Comparison of ENCODE assay signal across 24 cellular contexts in genomic region chr9:92019658-92020057, GRCh38.
DNase-seq lines count a peak whose midpoint lies in the region; ATAC-seq, FAIRE-seq and TF ChIP-seq lines count a peak whose summit lies in the region.
"Had no signal": no experiment of that assay in that cellular context is flagged by ENCODE, and none has a peak within 500 bp of the region (broad histone marks: within the 10 kb centered on the region; RNA-seq: fewer than 3 reads in every experiment).

No MANE protein-coding gene starts in this region.

- CTCF ChIA-PET in A549 (lab: Yijun Ruan, JAX), result interaction anchor here (1.9 kb wide), 1 partner anchor 66 kb away, joined by 5 read pairs; no protein-coding TSS in a partner anchor
- CTCF ChIA-PET in H1 (lab: Charles Lee; ENCODE audit: partially characterized antibody), result interaction anchor here (1.0 to 1.4 kb wide), 4 partner anchors 67 to 248 kb away, joined by 3 to 4 read pairs (median 3); no protein-coding TSS in a partner anchor
- CTCF ChIA-PET in PC-3 (lab: Charles Lee), result no interaction called here

- H3K27ac Mint-ChIP-seq in GM23338, result no peak overlapping the region
- peak overlapping the region; percentile 50 for H3K27ac Mint-ChIP-seq in neural progenitor cell
- H3K27ac Mint-ChIP-seq: B cell; CD4-positive, CD25-positive, alpha-beta regulatory T cell; CD8-positive, alpha-beta T cell; HFFc6 had no signal

- FAIRE-seq in A549 (lab: Jason Lieb, UNC) (no peak), H1 (lab: Jason Lieb, UNC) (no peak)
- FAIRE-seq: GM12878, GM19239, H54 had no signal

- TF ChIP-seq RAD21 in A549 (conservative IDR thresholded peaks at IDR 0.05 in 1 of 2, IDR thresholded peaks at IDR 0.05 in 1 of 2) (no peak), H1 (IDR thresholded peaks at IDR 0.05 in 1 of 2, conservative IDR thresholded peaks at IDR 0.05 in 1 of 2; ENCODE audit: low read depth in 2 of 2, low read length in 2 of 2) (no peak)

- TF ChIP-seq EP300 in A549 (IDR thresholded peaks at IDR 0.05) (no peak), H1 (IDR thresholded peaks at IDR 0.05; ENCODE audit: borderline replicate concordance in 1 of 2, low read depth in 2 of 2, low read length in 2 of 2) (no peak)

- H3K4me3 Mint-ChIP-seq in GM23338 (no peak overlapping the region), neural progenitor cell (no peak overlapping the region)
- H3K4me3 Mint-ChIP-seq: B cell; CD4-positive, CD25-positive, alpha-beta regulatory T cell; CD8-positive, alpha-beta T cell; HFFc6 had no signal

- no peaks in the 10 kb centered on the region for H3K23me2 ChIP-seq in H1 (ENCODE audit: low read depth, low read length)

- H3K9me2 ChIP-seq in GM23338 (ENCODE audit: insufficient read depth) (no peaks in the 10 kb centered on the region), PC-3 (replicated peaks; ENCODE audit: low read length) (no peaks in the 10 kb centered on the region)

- H4K5ac ChIP-seq in H1 (ENCODE audit: insufficient read length, low read depth, low read length) (no peak overlapping the region), mesendoderm (ENCODE audit: low read length) (no peak overlapping the region)

- TF ChIP-seq CTCF in A549 (IDR thresholded peaks at IDR 0.05), result no peak
- TF ChIP-seq CTCF in GM23338 (conservative IDR thresholded peaks at IDR 0.05; ENCODE audit: low read depth in 2 of 2), result no peak
- TF ChIP-seq CTCF in H1 (IDR thresholded peaks at IDR 0.05; ENCODE audit: control extremely low read depth in 1 of 3, insufficient read depth in 1 of 3, low read depth in 1 of 3, low read length in 3 of 3), result no peak
- no peak for TF ChIP-seq CTCF in neural progenitor cell (IDR thresholded peaks at IDR 0.05)
- no peak for TF ChIP-seq CTCF in body of pancreas (IDR thresholded peaks at IDR 0.05)
- no peak for TF ChIP-seq CTCF in PC-3 (conservative IDR thresholded peaks at IDR 0.05; ENCODE audit: low read depth, low read length)

- peak overlapping the region; percentile 32; the same call in 1 of the 2 replicates for H2AFZ ChIP-seq in GM23338
- H2AFZ ChIP-seq in H1 (ENCODE audit: low read length), result peak overlapping the region; percentile 30
- H2AFZ ChIP-seq in neural progenitor cell (replicated peaks), result peak overlapping the region; percentile 89
- H2AFZ ChIP-seq in PC-3 (ENCODE audit: low read length), result no peak overlapping the region
- H2AFZ ChIP-seq: GM23248 had no signal

- H3K23ac ChIP-seq in H1 (ENCODE audit: insufficient read length), result no peak overlapping the region
- no peak overlapping the region for H3K23ac ChIP-seq in mesendoderm (ENCODE audit: low read length)

- H4K8ac ChIP-seq in H1 (ENCODE audit: extremely low read depth, insufficient read depth, low read length) (no peak overlapping the region), mesendoderm (ENCODE audit: low read depth, low read length) (no peak overlapping the region)

- H3K4me1 ChIP-seq in A549 (no peaks in the 10 kb centered on the region), GM23338 (ENCODE audit: insufficient read depth) (no peaks in the 10 kb centered on the region), H1 (replicated peaks in 1 of 4; ENCODE audit: control insufficient read depth in 3 of 4, insufficient read depth in 4 of 4, low read length in 3 of 4) (no peaks in the 10 kb centered on the region), neural progenitor cell (no peaks in the 10 kb centered on the region), body of pancreas (no peaks in the 10 kb centered on the region), mesendoderm (ENCODE audit: control insufficient read depth, low read depth, low read length) (no peaks in the 10 kb centered on the region), PC-3 (ENCODE audit: insufficient read depth, low read length) (no peaks in the 10 kb centered on the region)
- H3K4me1 ChIP-seq: BLaER1, Caco-2, HAP-1 had no signal

- WGBS in A549 (ENCODE audit: missing lambda C conversion rate), result 34% methylated on average over 5 of the region's 5 CpGs
- 73% methylated on average over 5 of the region's 5 CpGs; no CpG with 5 or more reads in 1 of the 2 experiments for WGBS in H1 (ENCODE audit: extremely low coverage in 1 of 2, insufficient coverage in 1 of 2, insufficient read length in 1 of 2, insufficient replicate concordance in 2 of 2, low coverage in 1 of 2, low lambda C conversion rate in 2 of 2, missing lambda C conversion rate in 1 of 2), 2 experiments
- 45 to 56% methylated on average over 5 of the region's 5 CpGs for WGBS in body of pancreas, 2 donors
- no CpG with 5 or more reads among the region's 5 CpGs for WGBS in mesendoderm (ENCODE audit: extremely low coverage, insufficient coverage, low lambda C conversion rate)

- H3K27me3 ChIP-seq in GM23338 (ENCODE audit: insufficient read depth), result no peaks in the 10 kb centered on the region
- no peaks in the 10 kb centered on the region for H3K27me3 ChIP-seq in H1 (replicated peaks in 1 of 4; ENCODE audit: control insufficient read depth in 3 of 4, extremely low read depth in 1 of 4, insufficient read depth in 3 of 4, low read length in 3 of 4)
- H3K27me3 ChIP-seq in neural progenitor cell, result no peaks in the 10 kb centered on the region
- H3K27me3 ChIP-seq in body of pancreas, result no peaks in the 10 kb centered on the region
- H3K27me3 ChIP-seq in mesendoderm (ENCODE audit: insufficient read depth, low read length, poor library complexity), result no peaks in the 10 kb centered on the region
- peaks cover 6% of the 10 kb centered on the region; the same call in 1 of the 2 replicates for H3K27me3 ChIP-seq in PC-3 (ENCODE audit: low read length)
- H3K27me3 ChIP-seq: BLaER1 had no signal

- H3K36me3 Mint-ChIP-seq in GM23338 (ENCODE audit: low read depth) (no peaks in the 10 kb centered on the region), neural progenitor cell (no peaks in the 10 kb centered on the region)
- H3K36me3 Mint-ChIP-seq: CD4-positive, CD25-positive, alpha-beta regulatory T cell; CD8-positive, alpha-beta T cell had no signal

- H3K27ac ChIP-seq in A549 (no peak overlapping the region), GM23338 (ENCODE audit: low read depth) (no peak overlapping the region), H1 (ENCODE audit: low read depth, low read length) (no peak overlapping the region), neural progenitor cell (no peak overlapping the region), body of pancreas (no peak overlapping the region), mesendoderm (ENCODE audit: low read depth, low read length) (no peak overlapping the region), PC-3 (ENCODE audit: low read length) (no peak overlapping the region)
- H3K27ac ChIP-seq: BLaER1, C4-2B, GM23248 had no signal

- H2BK15ac ChIP-seq in H1 (ENCODE audit: low read length) (no peak overlapping the region), mesendoderm (replicated peaks; ENCODE audit: low read depth) (no peak overlapping the region)

- intact Hi-C loops in body of pancreas (cut with DNase I) (no loop called here), PC-3 (cut with micrococcal nuclease) (no loop called here)

- H3K27me3 Mint-ChIP-seq in GM23338 (ENCODE audit: insufficient read depth, low read depth, poor library complexity) (no peaks in the 10 kb centered on the region), neural progenitor cell (ENCODE audit: insufficient read depth, low read depth) (no peaks in the 10 kb centered on the region)

- H3K4ac ChIP-seq in H1 (replicated peaks; ENCODE audit: insufficient read length, low read depth, low read length) (no peak overlapping the region), mesendoderm (ENCODE audit: low read depth, low read length) (no peak overlapping the region)

- H2AK5ac ChIP-seq in H1 (ENCODE audit: low read depth, low read length) (0 out of 2 replicates have a peak overlapping the region, but pooled peaks have one; percentile 30), mesendoderm (ENCODE audit: low read length) (no peak overlapping the region)

- POLR2A ChIA-PET in A549 (lab: Yijun Ruan, JAX), result no interaction called here
- POLR2A ChIA-PET in H1 (lab: Charles Lee; ENCODE audit: partially characterized antibody), result no interaction called here
- POLR2A ChIA-PET in PC-3 (lab: Charles Lee; ENCODE audit: unreplicated experiment), result no interaction called here

- DNase-seq in A549 (ENCODE audit: low read depth in 1 of 2, low spot score in 1 of 2) (no peak), GM23338 (ENCODE audit: low spot score) (no peak), H1 (ENCODE audit: low read depth in 1 of 2, low spot score in 2 of 2) (no peak), neural progenitor cell (ENCODE audit: low spot score) (no peak), body of pancreas (no peak), mesendoderm (no peak), PC-3 (no peak), NCI-H526 (lab: John Stamatoyannopoulos, UW) (no peak)
- DNase-seq: 8988T; Caco-2; CD4-positive, CD25-positive, alpha-beta regulatory T cell; CD8-positive, alpha-beta T cell; DMS153; DND-41; GDM1; GM23248; HFFc6 had no signal

- no peaks in the 10 kb centered on the region for H3K9me3 Mint-ChIP-seq in GM23338
- peaks cover 10% of the 10 kb centered on the region for H3K9me3 Mint-ChIP-seq in neural progenitor cell

- H3K14ac ChIP-seq in H1 (ENCODE audit: insufficient read length), result no peak overlapping the region

- ATAC-seq in A549 (peak; percentile 39 to 47; a peak in 1 of 6 replicates), GM23338 (peak; percentile 29; the same call in 1 of the 3 replicates), body of pancreas (no peak), PC-3 (no peak)
- ATAC-seq: CD8-positive, alpha-beta T cell; GM12878 had no signal

- no TSS peak for BruUV-seq in PC-3 (replicated peaks; lab: Mats Ljungman, UMichigan)

- H3K9ac ChIP-seq in H1 (replicated peaks in 1 of 4; ENCODE audit: extremely low read depth in 1 of 4, low read depth in 3 of 4, low read length in 3 of 4) (no peak overlapping the region), neural progenitor cell (no peak overlapping the region), mesendoderm (ENCODE audit: low read length) (no peak overlapping the region), PC-3 (ENCODE audit: low read length) (no peak overlapping the region)
- H3K9ac ChIP-seq: BLaER1, GM23248 had no signal

- H3K36me3 ChIP-seq in GM23338 (ENCODE audit: insufficient read depth) (no peaks in the 10 kb centered on the region), H1 (ENCODE audit: control insufficient read depth in 2 of 4, insufficient read depth in 4 of 4, low read length in 3 of 4) (no peaks in the 10 kb centered on the region), neural progenitor cell (no peaks in the 10 kb centered on the region), body of pancreas (replicated peaks in 1 of 2; ENCODE audit: insufficient read depth in 1 of 2, low read depth in 2 of 2) (no peaks in the 10 kb centered on the region), mesendoderm (ENCODE audit: control insufficient read depth, insufficient read depth, low read length) (no peaks in the 10 kb centered on the region), PC-3 (ENCODE audit: low read depth, low read length) (no peaks in the 10 kb centered on the region)
- H3K36me3 ChIP-seq: BLaER1, HAP-1 had no signal

- H4K20me1 ChIP-seq in GM23338 (replicated peaks; ENCODE audit: insufficient read depth) (no peaks in the 10 kb centered on the region), H1 (replicated peaks in 1 of 2; ENCODE audit: control insufficient read depth in 1 of 2, insufficient read depth in 2 of 2, low read length in 2 of 2) (no peaks in the 10 kb centered on the region), neural progenitor cell (ENCODE audit: low read depth) (no peaks in the 10 kb centered on the region), PC-3 (ENCODE audit: low read length) (no peaks in the 10 kb centered on the region)
- H4K20me1 ChIP-seq: BLaER1 had no signal

- H2BK12ac ChIP-seq in H1 (ENCODE audit: low read depth, low read length), result peak overlapping the region; percentile 39; the same call in 1 of the 2 replicates

- H4K91ac ChIP-seq in H1 (replicated peaks; ENCODE audit: insufficient read length, low read length), result no peak overlapping the region

- H3K9me3 ChIP-seq in A549 (no peaks in the 10 kb centered on the region), H1 (ENCODE audit: insufficient read depth in 2 of 2, low read depth in 1 of 2, low read length in 1 of 2) (no peaks in the 10 kb centered on the region), neural progenitor cell (ENCODE audit: low read depth) (no peaks in the 10 kb centered on the region), body of pancreas (no peaks in the 10 kb centered on the region), PC-3 (ENCODE audit: low read length) (no peaks in the 10 kb centered on the region)
- H3K9me3 ChIP-seq: Caco-2, HAP-1 had no signal

- peaks cover 7% of the 10 kb centered on the region; the same call in 2 of the 3 replicates for H3K4me1 Mint-ChIP-seq in GM23338
- no peaks in the 10 kb centered on the region for H3K4me1 Mint-ChIP-seq in neural progenitor cell
- H3K4me1 Mint-ChIP-seq: B cell; CD4-positive, CD25-positive, alpha-beta regulatory T cell had no signal

- H3K18ac ChIP-seq in H1 (ENCODE audit: extremely low read depth, low read length) (no peak overlapping the region), mesendoderm (ENCODE audit: low read length) (no peak overlapping the region)

- H3K79me1 ChIP-seq in H1 (ENCODE audit: low read depth, low read length) (no peaks in the 10 kb centered on the region), mesendoderm (ENCODE audit: low read length) (no peaks in the 10 kb centered on the region)

- H3K56ac ChIP-seq in H1 (replicated peaks; ENCODE audit: insufficient read length, low read depth, low read length) (no peak overlapping the region), mesendoderm (ENCODE audit: low read length) (no peak overlapping the region)

- H3K79me2 ChIP-seq in GM23338 (replicated peaks; ENCODE audit: insufficient read depth) (no peaks in the 10 kb centered on the region), H1 (ENCODE audit: control insufficient read depth in 1 of 2, insufficient read depth in 2 of 2, low read length in 2 of 2) (no peaks in the 10 kb centered on the region), neural progenitor cell (ENCODE audit: low read depth) (no peaks in the 10 kb centered on the region), mesendoderm (ENCODE audit: control insufficient read depth, insufficient read depth, low read length) (no peaks in the 10 kb centered on the region), PC-3 (ENCODE audit: low read length) (no peaks in the 10 kb centered on the region)

- H3K4me2 ChIP-seq in A549, result no peak overlapping the region
- no peak overlapping the region for H3K4me2 ChIP-seq in GM23338
- H3K4me2 ChIP-seq in H1 (ENCODE audit: insufficient read depth in 1 of 2, low read depth in 2 of 2, low read length in 2 of 2), result no peak overlapping the region
- H3K4me2 ChIP-seq in neural progenitor cell, result no peak overlapping the region
- H3K4me2 ChIP-seq in mesendoderm (ENCODE audit: low read length), result no peak overlapping the region
- H3K4me2 ChIP-seq in PC-3 (ENCODE audit: low read length), result no peak overlapping the region
- H3K4me2 ChIP-seq: BLaER1 had no signal

- H3F3A ChIP-seq in GM23338 (replicated peaks; ENCODE audit: low read depth) (no peaks in the 10 kb centered on the region), neural progenitor cell (ENCODE audit: low read depth) (no peaks in the 10 kb centered on the region), PC-3 (ENCODE audit: low read length, unreplicated experiment) (no peaks in the 10 kb centered on the region)

- H2BK20ac ChIP-seq in H1 (ENCODE audit: low read length), result no peak overlapping the region

- TF ChIP-seq POLR2A in A549 (IDR thresholded peaks at IDR 0.05; ENCODE audit: low read length), result no peak
- no peak for TF ChIP-seq POLR2A in H1 (IDR thresholded peaks at IDR 0.05; ENCODE audit: control extremely low read depth in 1 of 2, low read depth in 2 of 2, low read length in 2 of 2)
- TF ChIP-seq POLR2A in body of pancreas (IDR thresholded peaks at IDR 0.05), result no peak

- H2BK5ac ChIP-seq in H1 (ENCODE audit: low read depth, low read length) (no peak overlapping the region), mesendoderm (ENCODE audit: low read length) (no peak overlapping the region)

- no peak overlapping the region for H3K4me3 ChIP-seq in A549
- H3K4me3 ChIP-seq in GM23338, result no peak overlapping the region
- H3K4me3 ChIP-seq in H1 (ENCODE audit: extremely low read depth in 1 of 4, insufficient read depth in 2 of 4, low read depth in 3 of 4, low read length in 4 of 4), result no peak overlapping the region
- H3K4me3 ChIP-seq in neural progenitor cell, result no peak overlapping the region
- H3K4me3 ChIP-seq in body of pancreas, result no peak overlapping the region
- no peak overlapping the region for H3K4me3 ChIP-seq in mesendoderm (ENCODE audit: low read length)
- no peak overlapping the region for H3K4me3 ChIP-seq in PC-3 (ENCODE audit: low read length)
- H3K4me3 ChIP-seq: BLaER1, GM12878, GM23248, HAP-1 had no signal

- no peak overlapping the region for H2BK120ac ChIP-seq in H1 (replicated peaks; ENCODE audit: low read depth, low read length)
- no peak overlapping the region for H2BK120ac ChIP-seq in mesendoderm (ENCODE audit: low read depth, low read length)

Comparison
In these comparisons a context has a peak if more than half of its experiments do, and no peak if none do; other contexts are left out.
1. ATAC-seq: peak in A549 (2 of 2) and GM23338 (single experiment); none in body of pancreas (single experiment) and PC-3 (single experiment).